3 cellular contexts compared by ENCODE assay signal in the genomic region with DNA sequence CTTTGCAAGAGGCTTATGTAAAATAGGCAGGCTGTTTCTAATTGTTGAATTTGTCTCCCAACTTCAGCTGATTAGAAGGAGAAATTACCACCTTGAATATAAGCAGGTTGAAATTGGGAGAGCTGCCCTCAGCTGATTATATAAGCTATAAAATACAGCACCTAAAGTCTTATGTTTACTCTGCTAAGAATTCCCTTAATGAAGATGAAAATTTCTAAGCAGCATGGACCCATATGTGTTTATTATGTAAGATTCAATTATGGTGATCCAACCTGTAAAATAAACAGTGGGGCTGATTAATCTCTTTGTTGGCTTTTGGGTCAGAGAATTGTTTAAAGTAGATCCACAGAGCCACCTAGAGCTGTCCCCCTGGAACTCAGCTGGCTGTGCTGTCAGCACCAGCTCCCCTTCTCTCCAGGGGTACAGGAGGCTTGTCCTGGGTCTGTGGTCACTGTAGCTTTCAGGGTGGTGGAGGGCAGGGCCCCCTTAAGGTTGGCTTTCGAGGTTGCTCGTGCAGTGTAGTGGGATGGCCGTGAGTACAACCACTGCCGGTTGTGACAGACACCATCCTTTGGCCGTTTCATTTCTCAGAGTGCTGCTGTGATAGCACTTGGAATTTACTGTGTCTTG.
TF ChIP-seq lines count a peak whose summit lies in the region.

No MANE protein-coding gene starts in this region.

TF ChIP-seq in SK-N-SH, 30 proteins besides CTCF, POLR2A, EP300 and RAD21 (continued from another document):
- TF ChIP-seq CHD2 (IDR thresholded peaks at IDR 0.05; ENCODE audit: low read length, partially characterized antibody) (no peak), FOSL2 (IDR thresholded peaks at IDR 0.05; ENCODE audit: borderline replicate concordance, low read depth) (no peak), TCF12 (IDR thresholded peaks at IDR 0.05) (no peak), RFX5 (IDR thresholded peaks at IDR 0.05; ENCODE audit: low read length) (no peak), TAF1 (IDR thresholded peaks at IDR 0.05; ENCODE audit: borderline replicate concordance, low read depth, low read length) (no peak), EZH2phosphoT487 (IDR thresholded peaks at IDR 0.05; ENCODE audit: borderline replicate concordance, low read depth) (no peak), TEAD4 (IDR thresholded peaks at IDR 0.05; ENCODE audit: borderline replicate concordance, insufficient read depth) (no peak), JUND (IDR thresholded peaks at IDR 0.05) (no peak), YY1 (IDR thresholded peaks at IDR 0.05; ENCODE audit: low read depth) (no peak), GATA2 (CRISPR knock-in tag; IDR thresholded peaks at IDR 0.05) (no peak), ELF1 (IDR thresholded peaks at IDR 0.05) (no peak)
- TF ChIP-seq, protein P1, sequence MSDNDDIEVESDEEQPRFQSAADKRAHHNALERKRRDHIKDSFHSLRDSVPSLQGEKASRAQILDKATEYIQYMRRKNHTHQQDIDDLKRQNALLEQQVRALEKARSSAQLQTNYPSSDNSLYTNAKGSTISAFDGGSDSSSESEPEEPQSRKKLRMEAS (IDR thresholded peaks at IDR 0.05; ENCODE audit: low read depth) = no peak
- TF ChIP-seq, protein P2, sequence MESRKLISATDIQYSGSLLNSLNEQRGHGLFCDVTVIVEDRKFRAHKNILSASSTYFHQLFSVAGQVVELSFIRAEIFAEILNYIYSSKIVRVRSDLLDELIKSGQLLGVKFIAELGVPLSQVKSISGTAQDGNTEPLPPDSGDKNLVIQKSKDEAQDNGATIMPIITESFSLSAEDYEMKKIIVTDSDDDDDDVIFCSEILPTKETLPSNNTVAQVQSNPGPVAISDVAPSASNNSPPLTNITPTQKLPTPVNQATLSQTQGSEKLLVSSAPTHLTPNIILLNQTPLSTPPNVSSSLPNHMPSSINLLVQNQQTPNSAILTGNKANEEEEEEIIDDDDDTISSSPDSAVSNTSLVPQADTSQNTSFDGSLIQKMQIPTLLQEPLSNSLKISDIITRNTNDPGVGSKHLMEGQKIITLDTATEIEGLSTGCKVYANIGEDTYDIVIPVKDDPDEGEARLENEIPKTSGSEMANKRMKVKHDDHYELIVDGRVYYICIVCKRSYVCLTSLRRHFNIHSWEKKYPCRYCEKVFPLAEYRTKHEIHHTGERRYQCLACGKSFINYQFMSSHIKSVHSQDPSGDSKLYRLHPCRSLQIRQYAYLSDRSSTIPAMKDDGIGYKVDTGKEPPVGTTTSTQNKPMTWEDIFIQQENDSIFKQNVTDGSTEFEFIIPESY (IDR thresholded peaks at IDR 0.05; ENCODE audit: borderline replicate concordance, low read depth) = no peak
- TF ChIP-seq, protein P3, sequence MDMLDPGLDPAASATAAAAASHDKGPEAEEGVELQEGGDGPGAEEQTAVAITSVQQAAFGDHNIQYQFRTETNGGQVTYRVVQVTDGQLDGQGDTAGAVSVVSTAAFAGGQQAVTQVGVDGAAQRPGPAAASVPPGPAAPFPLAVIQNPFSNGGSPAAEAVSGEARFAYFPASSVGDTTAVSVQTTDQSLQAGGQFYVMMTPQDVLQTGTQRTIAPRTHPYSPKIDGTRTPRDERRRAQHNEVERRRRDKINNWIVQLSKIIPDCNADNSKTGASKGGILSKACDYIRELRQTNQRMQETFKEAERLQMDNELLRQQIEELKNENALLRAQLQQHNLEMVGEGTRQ (IDR thresholded peaks at IDR 0.05; ENCODE audit: borderline replicate concordance, low read depth, low read length) = no peak

TF ChIP-seq in SK-N-SH treated with all-trans-retinoic acid at 6 μM for 48 hours, 23 proteins besides CTCF, POLR2A, EP300 and RAD21 (continued from another document and continues in another):
- TF ChIP-seq, protein P4, sequence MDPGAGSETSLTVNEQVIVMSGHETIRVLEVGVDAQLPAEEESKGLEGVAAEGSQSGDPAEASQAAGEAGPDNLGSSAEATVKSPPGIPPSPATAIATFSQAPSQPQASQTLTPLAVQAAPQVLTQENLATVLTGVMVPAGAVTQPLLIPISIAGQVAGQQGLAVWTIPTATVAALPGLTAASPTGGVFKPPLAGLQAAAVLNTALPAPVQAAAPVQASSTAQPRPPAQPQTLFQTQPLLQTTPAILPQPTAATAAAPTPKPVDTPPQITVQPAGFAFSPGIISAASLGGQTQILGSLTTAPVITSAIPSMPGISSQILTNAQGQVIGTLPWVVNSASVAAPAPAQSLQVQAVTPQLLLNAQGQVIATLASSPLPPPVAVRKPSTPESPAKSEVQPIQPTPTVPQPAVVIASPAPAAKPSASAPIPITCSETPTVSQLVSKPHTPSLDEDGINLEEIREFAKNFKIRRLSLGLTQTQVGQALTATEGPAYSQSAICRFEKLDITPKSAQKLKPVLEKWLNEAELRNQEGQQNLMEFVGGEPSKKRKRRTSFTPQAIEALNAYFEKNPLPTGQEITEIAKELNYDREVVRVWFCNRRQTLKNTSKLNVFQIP (CRISPR knock-in tag; IDR thresholded peaks at IDR 0.05; ENCODE audit: borderline replicate concordance, low read depth) = no peak
- no peak for TF ChIP-seq ZNF565 (CRISPR knock-in tag; conservative IDR thresholded peaks at IDR 0.05; ENCODE audit: low read depth)
- TF ChIP-seq ZNF70 (CRISPR knock-in tag; IDR thresholded peaks at IDR 0.05) = no peak
- TF ChIP-seq, protein P5, sequence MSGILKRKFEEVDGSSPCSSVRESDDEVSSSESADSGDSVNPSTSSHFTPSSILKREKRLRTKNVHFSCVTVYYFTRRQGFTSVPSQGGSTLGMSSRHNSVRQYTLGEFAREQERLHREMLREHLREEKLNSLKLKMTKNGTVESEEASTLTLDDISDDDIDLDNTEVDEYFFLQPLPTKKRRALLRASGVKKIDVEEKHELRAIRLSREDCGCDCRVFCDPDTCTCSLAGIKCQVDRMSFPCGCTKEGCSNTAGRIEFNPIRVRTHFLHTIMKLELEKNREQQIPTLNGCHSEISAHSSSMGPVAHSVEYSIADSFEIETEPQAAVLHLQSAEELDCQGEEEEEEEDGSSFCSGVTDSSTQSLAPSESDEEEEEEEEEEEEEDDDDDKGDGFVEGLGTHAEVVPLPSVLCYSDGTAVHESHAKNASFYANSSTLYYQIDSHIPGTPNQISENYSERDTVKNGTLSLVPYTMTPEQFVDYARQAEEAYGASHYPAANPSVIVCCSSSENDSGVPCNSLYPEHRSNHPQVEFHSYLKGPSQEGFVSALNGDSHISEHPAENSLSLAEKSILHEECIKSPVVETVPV (CRISPR knock-in tag; IDR thresholded peaks at IDR 0.05) = no peak
- TF ChIP-seq, protein P6, sequence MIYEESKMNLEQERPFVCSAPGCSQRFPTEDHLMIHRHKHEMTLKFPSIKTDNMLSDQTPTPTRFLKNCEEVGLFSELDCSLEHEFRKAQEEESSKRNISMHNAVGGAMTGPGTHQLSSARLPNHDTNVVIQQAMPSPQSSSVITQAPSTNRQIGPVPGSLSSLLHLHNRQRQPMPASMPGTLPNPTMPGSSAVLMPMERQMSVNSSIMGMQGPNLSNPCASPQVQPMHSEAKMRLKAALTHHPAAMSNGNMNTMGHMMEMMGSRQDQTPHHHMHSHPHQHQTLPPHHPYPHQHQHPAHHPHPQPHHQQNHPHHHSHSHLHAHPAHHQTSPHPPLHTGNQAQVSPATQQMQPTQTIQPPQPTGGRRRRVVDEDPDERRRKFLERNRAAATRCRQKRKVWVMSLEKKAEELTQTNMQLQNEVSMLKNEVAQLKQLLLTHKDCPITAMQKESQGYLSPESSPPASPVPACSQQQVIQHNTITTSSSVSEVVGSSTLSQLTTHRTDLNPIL (CRISPR knock-in tag; IDR thresholded peaks at IDR 0.05; ENCODE audit: low read depth) = no peak
- TF ChIP-seq ISL1 (CRISPR knock-in tag; IDR thresholded peaks at IDR 0.05) = no peak
- TF ChIP-seq ESRRG (CRISPR knock-in tag; IDR thresholded peaks at IDR 0.05) = no peak
- TF ChIP-seq SNAI2 (CRISPR knock-in tag; IDR thresholded peaks at IDR 0.05) = no peak
- TF ChIP-seq ZC3H10 (CRISPR knock-in tag; IDR thresholded peaks at IDR 0.05) = no peak
- no peak for TF ChIP-seq ARNTL (CRISPR knock-in tag; IDR thresholded peaks at IDR 0.05; ENCODE audit: borderline replicate concordance, low read depth)
- TF ChIP-seq BACH2 (CRISPR knock-in tag; IDR thresholded peaks at IDR 0.05; ENCODE audit: borderline replicate concordance) = no peak
- TF ChIP-seq TOX (CRISPR knock-in tag; IDR thresholded peaks at IDR 0.05; ENCODE audit: borderline replicate concordance) = no peak
- TF ChIP-seq ZNF8 (CRISPR knock-in tag; IDR thresholded peaks at IDR 0.05) = no peak
- TF ChIP-seq TCF4 (CRISPR knock-in tag; IDR thresholded peaks at IDR 0.05; ENCODE audit: borderline replicate concordance) = no peak
- TF ChIP-seq GLIS3 (CRISPR knock-in tag; IDR thresholded peaks at IDR 0.05) = no peak

TF ChIP-seq in IMR-90, 13 proteins besides CTCF, POLR2A, EP300 and RAD21:
- no peak for TF ChIP-seq MXI1 (IDR thresholded peaks at IDR 0.05; ENCODE audit: borderline replicate concordance, low read depth, low read length)
- no peak for TF ChIP-seq MAZ (IDR thresholded peaks at IDR 0.05; ENCODE audit: borderline replicate concordance, low read depth, low read length)
- TF ChIP-seq, protein P3 (IDR thresholded peaks at IDR 0.05; ENCODE audit: low read depth, low read length) = no peak
- no peak for TF ChIP-seq MAFK (IDR thresholded peaks at IDR 0.05; ENCODE audit: low read depth, low read length)
- TF ChIP-seq RFX5 (IDR thresholded peaks at IDR 0.05; ENCODE audit: low read depth, low read length) = no peak
- TF ChIP-seq RCOR1 (IDR thresholded peaks at IDR 0.05; ENCODE audit: insufficient replicate concordance, low read length) = no peak
- TF ChIP-seq CEBPB (IDR thresholded peaks at IDR 0.05; ENCODE audit: low read depth, low read length) = no peak
- no peak for TF ChIP-seq FOS (IDR thresholded peaks at IDR 0.05; ENCODE audit: low read depth, low read length)
- TF ChIP-seq CHD1 (IDR thresholded peaks at IDR 0.05; ENCODE audit: low read depth, low read length) = no peak
- TF ChIP-seq BHLHE40 (IDR thresholded peaks at IDR 0.05; ENCODE audit: low read depth, low read length) = no peak
- TF ChIP-seq SMC3 (IDR thresholded peaks at IDR 0.05; ENCODE audit: low read depth, low read length) = no peak
- TF ChIP-seq, protein P7, sequence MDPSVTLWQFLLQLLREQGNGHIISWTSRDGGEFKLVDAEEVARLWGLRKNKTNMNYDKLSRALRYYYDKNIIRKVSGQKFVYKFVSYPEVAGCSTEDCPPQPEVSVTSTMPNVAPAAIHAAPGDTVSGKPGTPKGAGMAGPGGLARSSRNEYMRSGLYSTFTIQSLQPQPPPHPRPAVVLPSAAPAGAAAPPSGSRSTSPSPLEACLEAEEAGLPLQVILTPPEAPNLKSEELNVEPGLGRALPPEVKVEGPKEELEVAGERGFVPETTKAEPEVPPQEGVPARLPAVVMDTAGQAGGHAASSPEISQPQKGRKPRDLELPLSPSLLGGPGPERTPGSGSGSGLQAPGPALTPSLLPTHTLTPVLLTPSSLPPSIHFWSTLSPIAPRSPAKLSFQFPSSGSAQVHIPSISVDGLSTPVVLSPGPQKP (IDR thresholded peaks at IDR 0.05; ENCODE audit: borderline replicate concordance, low read depth, low read length) = no peak
- no peak for TF ChIP-seq NFE2L2 (IDR thresholded peaks at IDR 0.05; ENCODE audit: low read depth, low read length)
